ENCODE assay signal across 15 cellular contexts in genomic region chr7:51006483-51007235, GRCh38.
"Had no signal": no experiment of that assay in that cellular context is flagged by ENCODE, and none has a peak within 500 bp of the region (broad histone marks: within the 10 kb centered on the region; RNA-seq: fewer than 3 reads in every experiment).

No MANE protein-coding gene starts in this region.

- H3K4me3 ChIP-seq: gastroesophageal sphincter, right atrium auricular region, transverse colon had no signal

- H3K27me3 Mint-ChIP-seq: activated naive CD8-positive, alpha-beta T cell had no signal

- H3K36me3 Mint-ChIP-seq: activated CD8-positive, alpha-beta memory T cell treated with anti-CD3 and anti-CD28 coated beads, Interleukin-2, amount 10 ng/mL, durations not matched to agents 7 days and 5 days; activated naive CD8-positive, alpha-beta T cell; mesothelial cell of epicardium; naive thymus-derived CD4-positive, alpha-beta T cell; stimulated activated effector memory CD8-positive, alpha-beta T cell treated with anti-CD3 and anti-CD28 coated beads, Interleukin-12 subunit alpha, Interleukin-12 subunit beta, amount 100 ng/mL, for 72 hours had no signal

- DNase-seq: activated CD8-positive, alpha-beta memory T cell treated with anti-CD3 and anti-CD28 coated beads, Interleukin-2, amount 10 ng/mL, durations not matched to agents 7 days and 5 days; activated effector memory CD4-positive, alpha-beta T cell treated with anti-CD3 and anti-CD28 coated beads, Interleukin-2, amount 50 U/mL, for 16 hours; activated T-cell treated with anti-CD3 and anti-CD28 coated beads, Interleukin-2, amount 50 U/mL, for 4 hours; amygdala; left ventricle myocardium superior; naive thymus-derived CD4-positive, alpha-beta T cell; posterior cingulate gyrus; T-helper 17 cell; transverse colon had no signal

- H3K4me1 Mint-ChIP-seq: activated CD8-positive, alpha-beta memory T cell treated with anti-CD3 and anti-CD28 coated beads, Interleukin-2, amount 10 ng/mL, durations not matched to agents 7 days and 5 days; naive thymus-derived CD4-positive, alpha-beta T cell; stimulated activated effector memory CD8-positive, alpha-beta T cell treated with anti-CD3 and anti-CD28 coated beads, Interleukin-12 subunit alpha, Interleukin-12 subunit beta, amount 100 ng/mL, for 72 hours; T-helper 17 cell had no signal

- ATAC-seq: activated CD4-positive, CD25-positive, alpha-beta regulatory T cell treated with anti-CD3 and anti-CD28 coated beads, Interleukin-2, amount 50 U/mL, for 24 hours; activated CD8-positive, alpha-beta memory T cell treated with anti-CD3 and anti-CD28 coated beads, Interleukin-2, amount 10 ng/mL, durations not matched to agents 7 days and 5 days; activated T-cell treated with anti-CD3 and anti-CD28 coated beads, Interleukin-2, amount 50 U/mL, for 4 hours; gastroesophageal sphincter; left ventricle myocardium superior; naive thymus-derived CD4-positive, alpha-beta T cell; stimulated activated effector memory CD8-positive, alpha-beta T cell treated with anti-CD3 and anti-CD28 coated beads, Interleukin-12 subunit alpha, Interleukin-12 subunit beta, amount 100 ng/mL, for 72 hours; T-helper 17 cell had no signal

- H3K27ac Mint-ChIP-seq: activated CD8-positive, alpha-beta memory T cell treated with anti-CD3 and anti-CD28 coated beads, Interleukin-2, amount 10 ng/mL, durations not matched to agents 7 days and 5 days; activated naive CD8-positive, alpha-beta T cell; mesothelial cell of epicardium; naive thymus-derived CD4-positive, alpha-beta T cell; stimulated activated effector memory CD8-positive, alpha-beta T cell treated with anti-CD3 and anti-CD28 coated beads, Interleukin-12 subunit alpha, Interleukin-12 subunit beta, amount 100 ng/mL, for 72 hours; T-helper 17 cell had no signal

- H3K27ac ChIP-seq: gastroesophageal sphincter, right atrium auricular region, transverse colon had no signal

- H3K9me3 ChIP-seq: gastroesophageal sphincter, right atrium auricular region, transverse colon had no signal

- H3K27me3 ChIP-seq: gastroesophageal sphincter, right atrium auricular region, transverse colon had no signal

- H3K9me3 Mint-ChIP-seq: activated T-cell treated with anti-CD3 and anti-CD28 coated beads, Interleukin-2, amount 50 U/mL, for 4 hours; mesothelial cell of epicardium; naive thymus-derived CD4-positive, alpha-beta T cell; stimulated activated effector memory CD8-positive, alpha-beta T cell treated with anti-CD3 and anti-CD28 coated beads, Interleukin-12 subunit alpha, Interleukin-12 subunit beta, amount 100 ng/mL, for 72 hours had no signal

- H3K36me3 ChIP-seq: gastroesophageal sphincter, right atrium auricular region, transverse colon had no signal

- H3K4me3 Mint-ChIP-seq: activated CD8-positive, alpha-beta memory T cell treated with anti-CD3 and anti-CD28 coated beads, Interleukin-2, amount 10 ng/mL, durations not matched to agents 7 days and 5 days; activated naive CD8-positive, alpha-beta T cell; activated T-cell treated with anti-CD3 and anti-CD28 coated beads, Interleukin-2, amount 50 U/mL, for 4 hours; mesothelial cell of epicardium; naive thymus-derived CD4-positive, alpha-beta T cell; stimulated activated effector memory CD8-positive, alpha-beta T cell treated with anti-CD3 and anti-CD28 coated beads, Interleukin-12 subunit alpha, Interleukin-12 subunit beta, amount 100 ng/mL, for 72 hours; T-helper 17 cell had no signal
